ENCODE assay signal across 8 cellular contexts in genomic region chr17:1486802-1487695, GRCh38. TPM values are rescaled to one million over a fixed set of nuclear protein-coding genes. Genes with fewer than 3 reads are reported as not detected.
A peak's percentile ranks its signal among the peaks of the same experiment; 100 is the strongest.
DNase-seq lines count a peak whose midpoint lies in the region; ATAC-seq and TF ChIP-seq lines count a peak whose summit lies in the region.

No MANE protein-coding gene starts in this region.

- no peaks in the 10 kb centered on the region for H3K36me3 ChIP-seq in naive thymus-derived CD4-positive, alpha-beta T cell (ENCODE audit: control insufficient read depth in 2 of 3, insufficient read depth in 3 of 3, low read length in 3 of 3)

- H3K4me1 Mint-ChIP-seq in Calu3 (ENCODE audit: low read depth, unreplicated experiment): peaks cover 9% of the 10 kb centered on the region
- peaks cover 29% of the 10 kb centered on the region for H3K4me1 Mint-ChIP-seq in activated CD8-positive, alpha-beta memory T cell treated with anti-CD3 and anti-CD28 coated beads, Interleukin-2, amount 10 ng/mL, durations not matched to agents 7 days and 5 days
- H3K4me1 Mint-ChIP-seq in naive thymus-derived CD4-positive, alpha-beta T cell: peaks cover 0 to 46% (median 40%) of the 10 kb centered on the region in 7 donors

- peaks cover 65% of the 10 kb centered on the region for H3K36me3 Mint-ChIP-seq in Calu3 (ENCODE audit: insufficient read depth, unreplicated experiment)
- peaks cover 5% of the 10 kb centered on the region for H3K36me3 Mint-ChIP-seq in activated CD8-positive, alpha-beta memory T cell treated with anti-CD3 and anti-CD28 coated beads, Interleukin-2, amount 10 ng/mL, durations not matched to agents 7 days and 5 days
- peaks cover 0 to 10% (median 0%) of the 10 kb centered on the region in 5 donors for H3K36me3 Mint-ChIP-seq in naive thymus-derived CD4-positive, alpha-beta T cell

- no TSS peak for BruUV-seq in Calu3 (replicated peaks; lab: Mats Ljungman, UMichigan)

- TF ChIP-seq CTCF in Calu3 (IDR thresholded peaks at IDR 0.05; ENCODE audit: unreplicated experiment): no peak

- intact Hi-C loops in Calu3 (cut with micrococcal nuclease; ENCODE audit: unreplicated experiment): no loop called here
- intact Hi-C loops in naive thymus-derived CD4-positive, alpha-beta T cell (cut with micrococcal nuclease): loop anchor here in 1 of 2 donors (1.0 to 10.0 kb wide), 6 partner anchors 14 to 850 kb away; partner anchors contain the start of genes CRK, RILP, SCARF1 and SGSM2

- POLR2A ChIA-PET in naive thymus-derived CD4-positive, alpha-beta T cell (lab: Charles Lee): interaction anchor here (0.5 to 5.1 kb wide), 8 partner anchors 18 to 190 kb away, joined by 3 to 23 read pairs (median 5); partner anchors contain the start of genes CRK, INPP5K and YWHAE

- peak; percentile 87 for DNase-seq in Calu3
- DNase-seq in NCI-H146 (lab: John Stamatoyannopoulos, UW): peak; percentile 86
- DNase-seq in activated CD8-positive, alpha-beta memory T cell treated with anti-CD3 and anti-CD28 coated beads, Interleukin-2, amount 10 ng/mL, durations not matched to agents 7 days and 5 days: peak; percentile 77
- no peak for DNase-seq in epithelial cell of prostate (ENCODE audit: low read depth, low spot score)
- DNase-seq in naive thymus-derived CD4-positive, alpha-beta T cell: peak; percentile 46 to 83 (median 64)
- DNase-seq in stimulated activated naive CD4-positive, alpha-beta T cell (lab: John Stamatoyannopoulos, UW): peak; percentile 52 to 73 (median 64)
- DNase-seq in globus pallidus (ENCODE audit: low spot score): no peak

- H3K4me3 ChIP-seq in naive thymus-derived CD4-positive, alpha-beta T cell (ENCODE audit: low read length): peak overlapping the region; percentile 47

- H3K4me3 Mint-ChIP-seq in Calu3 (ENCODE audit: low read depth, unreplicated experiment): peak overlapping the region; percentile 73
- peak overlapping the region; percentile 74 for H3K4me3 Mint-ChIP-seq in activated CD8-positive, alpha-beta memory T cell treated with anti-CD3 and anti-CD28 coated beads, Interleukin-2, amount 10 ng/mL, durations not matched to agents 7 days and 5 days
- peak overlapping the region; percentile 82 to 95 (median 88) for H3K4me3 Mint-ChIP-seq in naive thymus-derived CD4-positive, alpha-beta T cell

- no peaks in the 10 kb centered on the region for H3K9me3 Mint-ChIP-seq in Calu3 (ENCODE audit: low read depth, unreplicated experiment)
- no peaks in the 10 kb centered on the region for H3K9me3 Mint-ChIP-seq in activated CD8-positive, alpha-beta memory T cell treated with anti-CD3 and anti-CD28 coated beads, Interleukin-2, amount 10 ng/mL, durations not matched to agents 7 days and 5 days (ENCODE audit: low read depth)
- peaks cover 0 to 2% (median 0%) of the 10 kb centered on the region in 11 donors for H3K9me3 Mint-ChIP-seq in naive thymus-derived CD4-positive, alpha-beta T cell

- H3K27me3 Mint-ChIP-seq in Calu3 (ENCODE audit: unreplicated experiment): no peaks in the 10 kb centered on the region
- H3K27me3 Mint-ChIP-seq in activated CD8-positive, alpha-beta memory T cell treated with anti-CD3 and anti-CD28 coated beads, Interleukin-2, amount 10 ng/mL, durations not matched to agents 7 days and 5 days: peaks cover 1% of the 10 kb centered on the region
- H3K27me3 Mint-ChIP-seq in naive thymus-derived CD4-positive, alpha-beta T cell: peaks cover 0 to 3% (median 0%) of the 10 kb centered on the region in 5 donors

- no peaks in the 10 kb centered on the region for H3K27me3 ChIP-seq in naive thymus-derived CD4-positive, alpha-beta T cell (ENCODE audit: control insufficient read depth in 2 of 2, insufficient read depth in 2 of 2, low read length in 2 of 2)

- peak overlapping the region; percentile 78 for H3K27ac Mint-ChIP-seq in Calu3 (ENCODE audit: unreplicated experiment)
- H3K27ac Mint-ChIP-seq in activated CD8-positive, alpha-beta memory T cell treated with anti-CD3 and anti-CD28 coated beads, Interleukin-2, amount 10 ng/mL, durations not matched to agents 7 days and 5 days: peak overlapping the region; percentile 87
- H3K27ac Mint-ChIP-seq in naive thymus-derived CD4-positive, alpha-beta T cell: peak overlapping the region; percentile 20 to 94 (median 92)

- peak overlapping the region; percentile 84 for H3K27ac ChIP-seq in epithelial cell of prostate
- peak overlapping the region; percentile 78 for H3K27ac ChIP-seq in naive thymus-derived CD4-positive, alpha-beta T cell (ENCODE audit: low read depth, low read length)

- ATAC-seq in activated CD8-positive, alpha-beta memory T cell treated with anti-CD3 and anti-CD28 coated beads, Interleukin-2, amount 10 ng/mL, durations not matched to agents 7 days and 5 days: no peak
- ATAC-seq in naive thymus-derived CD4-positive, alpha-beta T cell: peak; percentile 55
- no peak for ATAC-seq in GM18858 (IDR thresholded peaks at IDR 0.05; ENCODE audit: unreplicated experiment)

- no peaks in the 10 kb centered on the region for H3K9me3 ChIP-seq in naive thymus-derived CD4-positive, alpha-beta T cell (ENCODE audit: control insufficient read depth in 2 of 3, low read length in 3 of 3)

- H3K4me1 ChIP-seq in naive thymus-derived CD4-positive, alpha-beta T cell (ENCODE audit: control insufficient read depth in 2 of 2, insufficient read depth in 2 of 2, low read length in 2 of 2): peaks cover 21 to 35% of the 10 kb centered on the region in 2 donors

- CTCF ChIA-PET in Calu3 (lab: Charles Lee): no interaction called here
- CTCF ChIA-PET in activated CD8-positive, alpha-beta memory T cell treated with anti-CD3 and anti-CD28 coated beads, Interleukin-2, amount 10 ng/mL, durations not matched to agents 7 days and 5 days (lab: Charles Lee): interaction anchor here (0.8 to 3.9 kb wide), 4 partner anchors 29 to 143 kb away, joined by 3 to 26 read pairs (median 14); partner anchors contain the start of gene INPP5K
- CTCF ChIA-PET in naive thymus-derived CD4-positive, alpha-beta T cell (lab: Charles Lee): interaction anchor here (0.6 to 1.2 kb wide), 5 partner anchors 16 to 145 kb away, joined by 3 to 6 read pairs (median 3); partner anchors contain the start of gene INPP5K

RNA-seq across cellular contexts. Expression of gene MYO1C, which starts 5.4 kb away (rescaled TPM):
- 117 and 134 TPM in 2 replicates for total RNA-seq in Calu3 (2022)
- 10 to 100 TPM; 50.6 to 58.4 TPM for total RNA-seq in activated CD8-positive, alpha-beta memory T cell treated with anti-CD3 and anti-CD28 coated beads, Interleukin-2, amount 10 ng/mL, durations not matched to agents 7 days and 5 days
- 10 to 100 TPM; 10.3 to 37.0 (median 23.6) TPM for total RNA-seq in naive thymus-derived CD4-positive, alpha-beta T cell
- polyA plus RNA-seq in naive thymus-derived CD4-positive, alpha-beta T cell: 1 to 10 TPM; 4.4 to 4.7 TPM

RNA-seq across cellular contexts. Expression of gene INPP5K, which starts 29.4 kb away (rescaled TPM):
- 15.4 and 18.7 TPM in 2 replicates for total RNA-seq in Calu3 (2022)
- total RNA-seq in activated CD8-positive, alpha-beta memory T cell treated with anti-CD3 and anti-CD28 coated beads, Interleukin-2, amount 10 ng/mL, durations not matched to agents 7 days and 5 days: 10 to 100 TPM; 40.6 to 43.4 TPM
- 100 to 1,000 TPM in 2 of 5 experiments, 10 to 100 TPM in 3; 50.5 to 184 (median 84.2) TPM for total RNA-seq in naive thymus-derived CD4-positive, alpha-beta T cell
- polyA plus RNA-seq in naive thymus-derived CD4-positive, alpha-beta T cell: 10 to 100 TPM; 72.9 to 84.3 TPM

RNA-seq across cellular contexts. Expression of gene CRK, which starts 31.0 kb away (rescaled TPM):
- 38.9 and 40.0 TPM in 2 replicates for total RNA-seq in Calu3 (2022)
- 10 to 100 TPM; 18.3 to 20.7 TPM for total RNA-seq in activated CD8-positive, alpha-beta memory T cell treated with anti-CD3 and anti-CD28 coated beads, Interleukin-2, amount 10 ng/mL, durations not matched to agents 7 days and 5 days
- 10 to 100 TPM; 16.9 to 29.0 (median 20.9) TPM for total RNA-seq in naive thymus-derived CD4-positive, alpha-beta T cell
- polyA plus RNA-seq in naive thymus-derived CD4-positive, alpha-beta T cell: 10 to 100 TPM; 20.0 to 24.3 TPM

Comparison
In these comparisons a context has a peak if more than half of its experiments do, and no peak if none do; other contexts are left out.
1. DNase-seq: peak in Calu3 (single experiment), NCI-H146 (single experiment), activated CD8-positive, alpha-beta memory T cell treated with anti-CD3 and anti-CD28 coated beads, Interleukin-2, amount 10 ng/mL, durations not matched to agents 7 days and 5 days (single experiment), naive thymus-derived CD4-positive, alpha-beta T cell (9 of 9) and stimulated activated naive CD4-positive, alpha-beta T cell (6 of 6); none in epithelial cell of prostate (single experiment) and globus pallidus (single experiment).
2. Peak in every context shown above with its lines, with median percentiles within 50 percentile points of each other: H3K27ac Mint-ChIP-seq and H3K4me3 Mint-ChIP-seq.